ENCODE assay signal across 8 cellular contexts in the genomic region with DNA sequence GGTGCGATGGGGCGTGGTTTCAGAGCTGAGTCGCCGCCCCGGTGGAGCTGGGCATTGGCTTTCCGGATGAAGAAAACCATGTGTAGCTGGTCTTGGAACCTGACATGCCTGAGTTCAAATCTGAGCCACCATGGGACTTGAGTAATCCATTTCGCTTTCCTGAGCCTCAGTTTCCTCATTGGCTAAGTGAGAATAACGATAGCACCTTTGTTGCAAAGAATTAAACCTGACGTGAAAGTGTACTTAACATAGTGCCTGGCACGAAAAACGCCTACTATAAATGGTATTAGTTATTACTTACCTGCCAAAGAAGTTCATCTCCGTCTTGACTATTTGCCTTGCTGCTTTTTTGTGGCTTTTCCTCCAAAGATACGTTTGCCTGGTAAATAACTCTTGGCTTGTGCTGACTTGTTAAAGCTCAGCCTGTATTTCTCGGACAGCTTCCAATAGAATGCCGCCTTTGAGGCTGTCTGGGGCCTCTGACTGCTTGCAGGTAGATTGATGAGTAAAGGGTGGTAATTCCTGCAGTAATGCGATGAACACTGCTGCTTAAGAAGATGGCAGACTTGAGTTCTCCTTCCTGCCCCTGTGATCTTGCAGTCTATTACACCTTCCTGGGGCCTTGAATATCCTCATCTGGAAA. TPM values are rescaled to one million over a fixed set of nuclear protein-coding genes. Genes with fewer than 3 reads are reported as not detected.
DNase-seq lines count a peak whose midpoint lies in the region; ATAC-seq and TF ChIP-seq lines count a peak whose summit lies in the region.

No MANE protein-coding gene starts in this region.

- CTCF ChIA-PET in activated CD4-positive, alpha-beta T cell treated with anti-CD3 and anti-CD28 coated beads, Interleukin-2, amount 10 ng/mL, durations not matched to agents 7 days and 5 days (lab: Charles Lee), result interaction anchor here (1.5 to 1.9 kb wide), 2 partner anchors 9 to 13 kb away, joined by 4 to 6 read pairs; no protein-coding TSS in a partner anchor
- CTCF ChIA-PET in RWPE1 (lab: Yijun Ruan, JAX), result no interaction called here

- no peak for DNase-seq in activated CD4-positive, alpha-beta T cell treated with anti-CD3 and anti-CD28 coated beads, Interleukin-2, amount 10 ng/mL, durations not matched to agents 7 days and 5 days
- DNase-seq in activated CD4-positive, alpha-beta T cell treated with anti-CD3 and anti-CD28 coated beads, Interleukin-2, amount 50 U/mL, for 4 hours, result no peak
- peak; percentile 64 for DNase-seq in RWPE1 (ENCODE audit: low spot score)
- no peak for DNase-seq in fibroblast of mammary gland (ENCODE audit: low read depth)
- no peak for DNase-seq in spleen
- no peak for DNase-seq in middle frontal gyrus (ENCODE audit: extremely low spot score, low spot score)
- no peak for DNase-seq in EL

- no peaks in the 10 kb centered on the region for H3K9me3 ChIP-seq in spleen

- intact Hi-C loops in spleen (cut with DNase I; ENCODE audit: low total_unique reads), result no loop called here

- peak overlapping the region; percentile 89 for H3K4me3 Mint-ChIP-seq in activated CD4-positive, alpha-beta T cell treated with anti-CD3 and anti-CD28 coated beads, Interleukin-2, amount 10 ng/mL, durations not matched to agents 7 days and 5 days

- peaks cover 39% of the 10 kb centered on the region for H3K36me3 Mint-ChIP-seq in activated CD4-positive, alpha-beta T cell treated with anti-CD3 and anti-CD28 coated beads, Interleukin-2, amount 10 ng/mL, durations not matched to agents 7 days and 5 days (ENCODE audit: low read depth)

- H3K4me3 ChIP-seq in fibroblast of mammary gland (ENCODE audit: control insufficient read depth, low read depth, low read length), result peak overlapping the region; percentile 78
- H3K4me3 ChIP-seq in spleen, result peak overlapping the region in 6 of 8 donors; percentile 11 to 83 (median 68)

- no peak for TF ChIP-seq POLR2A in spleen (IDR thresholded peaks at IDR 0.05)

- POLR2A ChIA-PET in activated CD4-positive, alpha-beta T cell treated with anti-CD3 and anti-CD28 coated beads, Interleukin-2, amount 10 ng/mL, durations not matched to agents 7 days and 5 days (lab: Charles Lee), result no interaction called here
- POLR2A ChIA-PET in RWPE1 (lab: Yijun Ruan, JAX; ENCODE audit: low non-redundant PET), result no interaction called here

- no peaks in the 10 kb centered on the region for H3K9me3 Mint-ChIP-seq in activated CD4-positive, alpha-beta T cell treated with anti-CD3 and anti-CD28 coated beads, Interleukin-2, amount 10 ng/mL, durations not matched to agents 7 days and 5 days

- peaks cover 5% of the 10 kb centered on the region for H3K27me3 Mint-ChIP-seq in activated CD4-positive, alpha-beta T cell treated with anti-CD3 and anti-CD28 coated beads, Interleukin-2, amount 10 ng/mL, durations not matched to agents 7 days and 5 days

- H3K4me1 Mint-ChIP-seq in activated CD4-positive, alpha-beta T cell treated with anti-CD3 and anti-CD28 coated beads, Interleukin-2, amount 10 ng/mL, durations not matched to agents 7 days and 5 days, result peaks cover 62% of the 10 kb centered on the region

- no peak for TF ChIP-seq CTCF in RWPE1 (conservative IDR thresholded peaks at IDR 0.05; ENCODE audit: low read depth)
- no peak for TF ChIP-seq CTCF in fibroblast of mammary gland (conservative IDR thresholded peaks at IDR 0.05; ENCODE audit: control insufficient read depth, insufficient read depth, low read depth, low read length)
- no peak for TF ChIP-seq CTCF in spleen (IDR thresholded peaks at IDR 0.05 in 8 of 11, conservative IDR thresholded peaks at IDR 0.05 in 3 of 11)

- ATAC-seq in HG02938 (IDR thresholded peaks at IDR 0.05; ENCODE audit: unreplicated experiment), result no peak

- 20 to 28% (median 22%) methylated on average over 16 of the region's 16 CpGs for WGBS in spleen, 5 donors

- no peaks in the 10 kb centered on the region for H3K36me3 ChIP-seq in spleen

- peak overlapping the region; percentile 91 for H3K27ac Mint-ChIP-seq in activated CD4-positive, alpha-beta T cell treated with anti-CD3 and anti-CD28 coated beads, Interleukin-2, amount 10 ng/mL, durations not matched to agents 7 days and 5 days

- peaks cover 0 to 68% (median 38%) of the 10 kb centered on the region in 7 donors for H3K27me3 ChIP-seq in spleen (replicated peaks in 1 of 7)

- peaks cover 8 to 29% (median 27%) of the 10 kb centered on the region in 6 donors for H3K4me1 ChIP-seq in spleen

- H3K27ac ChIP-seq in RWPE1 (peak overlapping the region; percentile 89), spleen (no peak overlapping the region)

RNA-seq across cellular contexts. Expression of gene CDCA7, which starts 1.3 kb away (rescaled TPM):
- 100 to 1,000 TPM; 105 to 113 TPM for total RNA-seq in activated CD4-positive, alpha-beta T cell treated with anti-CD3 and anti-CD28 coated beads, Interleukin-2, amount 10 ng/mL, durations not matched to agents 7 days and 5 days
- 1 to 10 TPM; 1.3 to 5.2 (median 3.1) TPM for total RNA-seq in spleen
- 10 to 100 TPM in 1 of 3 donors, 1 to 10 TPM in 2; 2.1 to 12.4 (median 2.5) TPM for polyA plus RNA-seq in spleen

Comparison
In these comparisons a context has a peak if more than half of its experiments do, and no peak if none do; other contexts are left out.
1. RNA of gene CDCA7, which starts 1.3 kb away (total RNA-seq): 105 to 113 TPM in activated CD4-positive, alpha-beta T cell treated with anti-CD3 and anti-CD28 coated beads, Interleukin-2, amount 10 ng/mL, durations not matched to agents 7 days and 5 days; 1.3 to 5.2 TPM in spleen; every median in the first group is over 10 times any median in the second.